14 cellular contexts compared by ENCODE assay signal in genomic region chr2:74001121-74001520, GRCh38. TPM values are rescaled to one million over a fixed set of nuclear protein-coding genes. Genes with fewer than 3 reads are reported as not detected.
DNase-seq lines count a peak whose midpoint lies in the region; ATAC-seq and TF ChIP-seq lines count a peak whose summit lies in the region.
"Had no signal": no experiment of that assay in that cellular context is flagged by ENCODE, and none has a peak within 500 bp of the region (broad histone marks: within the 10 kb centered on the region; RNA-seq: fewer than 3 reads in every experiment).

No MANE protein-coding gene starts in this region.

- H3K9ac ChIP-seq in BLaER1 treated with 17β-estradiol and CSF1 and Interleukin-3, amounts not matched to agents 10 nM and 100 nM, result peak overlapping the region in 4 of 11 experiments; percentile 18 to 71 (median 67); a peak in 1 of 22 replicates

- no peaks in the 10 kb centered on the region for H3K9me3 Mint-ChIP-seq in activated T-helper 17 cell treated with anti-CD3 and anti-CD28 coated beads, Interleukin-2, amount 50 U/mL, for 72 hours
- no peaks in the 10 kb centered on the region for H3K9me3 Mint-ChIP-seq in naive B cell

- no peaks in the 10 kb centered on the region for H3K27me3 Mint-ChIP-seq in activated T-helper 17 cell treated with anti-CD3 and anti-CD28 coated beads, Interleukin-2, amount 50 U/mL, for 72 hours
- no peaks in the 10 kb centered on the region for H3K27me3 Mint-ChIP-seq in naive B cell

- no peaks in the 10 kb centered on the region for H3K9me3 ChIP-seq in BLaER1 treated with 17β-estradiol and CSF1 and Interleukin-3, amounts not matched to agents 10 nM and 100 nM (replicated peaks in 1 of 11)
- no peaks in the 10 kb centered on the region for H3K9me3 ChIP-seq in lower lobe of right lung
- H3K9me3 ChIP-seq: esophagus muscularis mucosa, stomach had no signal

- H4K20me1 ChIP-seq in BLaER1 treated with 17β-estradiol and CSF1 and Interleukin-3, amounts not matched to agents 10 nM and 100 nM, result peaks cover 98 to 100% (median 99%) of the 10 kb centered on the region in 11 experiments

- H3K4me3 Mint-ChIP-seq in activated T-helper 17 cell treated with anti-CD3 and anti-CD28 coated beads, Interleukin-2, amount 50 U/mL, for 72 hours, result peak overlapping the region; percentile 87
- H3K4me3 Mint-ChIP-seq in naive B cell, result peak overlapping the region in 7 of 8 donors; percentile 67 to 93 (median 83)

- peak overlapping the region; percentile 92 to 99 (median 98) for H3K4me2 ChIP-seq in BLaER1 treated with 17β-estradiol and CSF1 and Interleukin-3, amounts not matched to agents 10 nM and 100 nM

- H3K27me3 ChIP-seq in BLaER1 treated with 17β-estradiol and CSF1 and Interleukin-3, amounts not matched to agents 10 nM and 100 nM, result no peaks in the 10 kb centered on the region
- no peaks in the 10 kb centered on the region for H3K27me3 ChIP-seq in lower lobe of right lung (ENCODE audit: low read depth)
- H3K27me3 ChIP-seq: brain microvascular endothelial cell, esophagus muscularis mucosa, stomach had no signal

- peaks cover 46% of the 10 kb centered on the region for H3K36me3 Mint-ChIP-seq in activated T-helper 17 cell treated with anti-CD3 and anti-CD28 coated beads, Interleukin-2, amount 50 U/mL, for 72 hours (ENCODE audit: low read depth)
- H3K36me3 Mint-ChIP-seq in naive B cell, result no peaks in the 10 kb centered on the region

- H3K27ac ChIP-seq in BLaER1 treated with 17β-estradiol and CSF1 and Interleukin-3, amounts not matched to agents 10 nM and 100 nM, result no peak overlapping the region
- no peak overlapping the region for H3K27ac ChIP-seq in lower lobe of right lung
- H3K27ac ChIP-seq: brain microvascular endothelial cell had no signal

- peaks cover 65% of the 10 kb centered on the region for H3K4me1 Mint-ChIP-seq in activated T-helper 17 cell treated with anti-CD3 and anti-CD28 coated beads, Interleukin-2, amount 50 U/mL, for 72 hours
- peaks cover 78 to 83% (median 83%) of the 10 kb centered on the region in 3 donors for H3K4me1 Mint-ChIP-seq in naive B cell

- H3K4me1 ChIP-seq in BLaER1 treated with 17β-estradiol and CSF1 and Interleukin-3, amounts not matched to agents 10 nM and 100 nM, result peaks cover 96 to 99% (median 98%) of the 10 kb centered on the region in 10 experiments
- H3K4me1 ChIP-seq in lower lobe of right lung, result peaks cover 41% of the 10 kb centered on the region

- peaks cover 32 to 63% (median 53%) of the 10 kb centered on the region in 11 experiments for H3K36me3 ChIP-seq in BLaER1 treated with 17β-estradiol and CSF1 and Interleukin-3, amounts not matched to agents 10 nM and 100 nM
- H3K36me3 ChIP-seq in lower lobe of right lung, result peaks cover 5% of the 10 kb centered on the region
- H3K36me3 ChIP-seq: brain microvascular endothelial cell had no signal

- no peak overlapping the region for H3K4me3 ChIP-seq in BLaER1 treated with 17β-estradiol and CSF1 and Interleukin-3, amounts not matched to agents 10 nM and 100 nM
- H3K4me3 ChIP-seq in lower lobe of right lung, result no peak overlapping the region

- TF ChIP-seq CTCF in lower lobe of right lung (IDR thresholded peaks at IDR 0.05), result no peak

- peak; percentile 57 for ATAC-seq in activated T-helper 17 cell treated with anti-CD3 and anti-CD28 coated beads, Interleukin-2, amount 50 U/mL, for 72 hours (replicated peaks)
- ATAC-seq in naive B cell (ENCODE audit: low read depth in 2 of 2) (no peak), GM21619 (IDR thresholded peaks at IDR 0.05; ENCODE audit: unreplicated experiment) (no peak), lower lobe of right lung (no peak)

- intact Hi-C loops in lower lobe of right lung (cut with DNase I), result no loop called here

- H3K27ac Mint-ChIP-seq in activated T-helper 17 cell treated with anti-CD3 and anti-CD28 coated beads, Interleukin-2, amount 50 U/mL, for 72 hours, result peak overlapping the region; percentile 74
- H3K27ac Mint-ChIP-seq in naive B cell, result peak overlapping the region in 5 of 6 donors; percentile 79 to 97 (median 92)

- DNase-seq in ELR (ENCODE audit: low read depth) (peak; percentile 56), naive B cell (no peak), DMS 273 treated with DMSO at 0.1 percent for 48 hours (lab: John Stamatoyannopoulos, UW) (no peak), lower lobe of right lung (no peak), medulla oblongata (ENCODE audit: extremely low spot score) (no peak)
- DNase-seq: activated CD4-positive, alpha-beta T cell treated with anti-CD3 and anti-CD28 coated beads, Interleukin-2, amount 50 U/mL, for 4 hours; brain microvascular endothelial cell; NCI-H2081; SHP77 treated with DMSO at 0.1 percent for 48 hours; stomach had no signal

RNA-seq across cellular contexts. Expression of gene TET3, which starts 16.4 kb away (rescaled TPM):
- total RNA-seq in activated T-helper 17 cell treated with anti-CD3 and anti-CD28 coated beads, Interleukin-2, amount 50 U/mL, for 72 hours, result 10 to 100 TPM; 15.1 to 42.6 TPM
- polyA plus RNA-seq in naive B cell (ENCODE audit: low read depth in 6 of 6), result 1 to 10 TPM in 1 of 6 donors, under 1 TPM in 5; 0.03 to 1.2 (median 0.53) TPM
- 21.5 TPM for total RNA-seq in lower lobe of right lung
